ENCODE assay signal across 9 cellular contexts in the genomic region with DNA sequence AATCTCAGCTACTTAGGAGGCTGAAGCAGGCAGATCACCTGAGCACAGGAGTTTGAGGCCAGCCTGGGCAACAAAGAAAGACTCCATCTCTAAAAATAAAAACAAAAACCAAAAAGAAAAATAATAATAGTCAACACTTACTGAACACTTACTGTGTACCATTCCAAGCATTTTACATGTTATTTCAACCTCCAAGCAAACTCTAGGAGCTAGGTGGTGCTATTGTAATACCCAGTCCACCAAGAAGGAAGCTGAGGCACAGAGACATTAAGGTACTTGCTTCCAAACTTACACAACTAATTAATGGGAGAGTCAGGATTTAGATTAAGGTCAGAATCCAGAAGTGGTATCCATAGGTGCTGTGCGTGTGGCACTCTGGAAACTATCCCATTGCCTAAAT. TPM values are rescaled to one million over a fixed set of nuclear protein-coding genes. Genes with fewer than 3 reads are reported as not detected.
DNase-seq lines count a peak whose midpoint lies in the region; ATAC-seq and TF ChIP-seq lines count a peak whose summit lies in the region.
"Had no signal": no experiment of that assay in that cellular context is flagged by ENCODE, and none has a peak within 500 bp of the region (broad histone marks: within the 10 kb centered on the region; RNA-seq: fewer than 3 reads in every experiment).

No MANE protein-coding gene starts in this region.

- intact Hi-C loops in MCF 10A (cut with micrococcal nuclease): loop anchor here (1.0 to 10.0 kb wide), 4 partner anchors 55 to 242 kb away; partner anchors contain the start of gene MRPL52
- intact Hi-C loops in breast epithelium (cut with DNase I; ENCODE audit: low total_unique reads): no loop called here
- intact Hi-C loops in natural killer cell (cut with micrococcal nuclease): no loop called here

- no peak overlapping the region for H3K27ac ChIP-seq in breast epithelium

- H3K27me3 Mint-ChIP-seq in MCF 10A (ENCODE audit: insufficient read depth, unreplicated experiment) (no peaks in the 10 kb centered on the region), natural killer cell (ENCODE audit: low read depth in 2 of 2) (peaks cover 0 to 5% of the 10 kb centered on the region in 2 donors)
- peaks cover 0 to 6% of the 10 kb centered on the region in 2 donors for H3K27me3 Mint-ChIP-seq in stimulated activated naive B cell treated with anti-CD40 and anti-IgM and Interleukin-4, amounts not matched to agents 10 μg/mL and 1 μg/mL and 100 μg/mL, for 72 hours

- no TSS peak for BruUV-seq in MCF 10A (replicated peaks; lab: Mats Ljungman, UMichigan)

- POLR2A ChIA-PET in MCF 10A (lab: Yijun Ruan, JAX): interaction anchor here (0.7 to 2.3 kb wide), 4 partner anchors 9 to 172 kb away, joined by 3 to 11 read pairs (median 4); partner anchors contain the start of gene OXA1L

- H3K36me3 ChIP-seq in breast epithelium: no peaks in the 10 kb centered on the region

- CTCF ChIA-PET in MCF 10A (lab: Yijun Ruan, JAX): interaction anchor here (0.5 to 10.3 kb wide), 27 partner anchors 9 to 297 kb away, joined by 3 to 206 read pairs (median 4); partner anchors contain the start of genes ABHD4, OR6J1 and OXA1L

- no peaks in the 10 kb centered on the region for H3K9me3 ChIP-seq in breast epithelium

- peak; percentile 46 for TF ChIP-seq CTCF in MCF 10A (IDR thresholded peaks at IDR 0.05; ENCODE audit: unreplicated experiment)
- no peak for TF ChIP-seq CTCF in breast epithelium (IDR thresholded peaks at IDR 0.05)
- no peak for TF ChIP-seq CTCF in natural killer cell (IDR thresholded peaks at IDR 0.05)

- H3K4me3 ChIP-seq in breast epithelium: no peak overlapping the region

- H3K27ac Mint-ChIP-seq in MCF 10A (ENCODE audit: low read depth, unreplicated experiment) (no peak overlapping the region), natural killer cell (no peak overlapping the region)
- no peak overlapping the region for H3K27ac Mint-ChIP-seq in stimulated activated naive B cell treated with anti-CD40 and anti-IgM and Interleukin-4, amounts not matched to agents 10 μg/mL and 1 μg/mL and 100 μg/mL, for 72 hours

- H3K4me3 Mint-ChIP-seq in MCF 10A (ENCODE audit: unreplicated experiment): no peak overlapping the region
- H3K4me3 Mint-ChIP-seq in stimulated activated naive B cell treated with anti-CD40 and anti-IgM and Interleukin-4, amounts not matched to agents 10 μg/mL and 1 μg/mL and 100 μg/mL, for 72 hours: no peak overlapping the region
- H3K4me3 Mint-ChIP-seq in natural killer cell: no peak overlapping the region

- DNase-seq in MCF 10A (ENCODE audit: unreplicated experiment) (peak; percentile 50), breast epithelium (ENCODE audit: low spot score in 2 of 2) (no peak), OCI-M1 (lab: John Stamatoyannopoulos, UW) (peak; percentile 59), fibroblast of gingiva (ENCODE audit: low read depth) (peak; percentile 46), NCI-H187 treated with DMSO at 0.1 percent for 48 hours (lab: John Stamatoyannopoulos, UW) (no peak), natural killer cell (no peak)
- DNase-seq in stimulated activated naive B cell treated with anti-CD40 and anti-IgM and Interleukin-4, amounts not matched to agents 10 μg/mL and 1 μg/mL and 100 μg/mL, for 72 hours: no peak
- no peak for DNase-seq in stimulated activated CD4-positive, alpha-beta T cell treated with anti-CD3 and anti-CD28 coated beads, Interleukin-15, amount 100 ng/mL, for 24 hours
- DNase-seq: activated CD4-positive, alpha-beta T cell treated with anti-CD3 and anti-CD28 coated beads for 1 hour had no signal

- TF ChIP-seq POLR2A in breast epithelium (IDR thresholded peaks at IDR 0.05): no peak

- H3K4me1 Mint-ChIP-seq in MCF 10A (ENCODE audit: insufficient read depth, unreplicated experiment): no peaks in the 10 kb centered on the region
- no peaks in the 10 kb centered on the region for H3K4me1 Mint-ChIP-seq in stimulated activated naive B cell treated with anti-CD40 and anti-IgM and Interleukin-4, amounts not matched to agents 10 μg/mL and 1 μg/mL and 100 μg/mL, for 72 hours
- H3K4me1 Mint-ChIP-seq in natural killer cell: no peaks in the 10 kb centered on the region

- no peaks in the 10 kb centered on the region for H3K4me1 ChIP-seq in breast epithelium

- no peaks in the 10 kb centered on the region for H3K27me3 ChIP-seq in breast epithelium

- peak; percentile 48 to 57 for ATAC-seq in stimulated activated naive B cell treated with anti-CD40 and anti-IgM and Interleukin-4, amounts not matched to agents 10 μg/mL and 1 μg/mL and 100 μg/mL, for 72 hours (replicated peaks)
- ATAC-seq in natural killer cell: no peak

- H3K36me3 Mint-ChIP-seq in MCF 10A (ENCODE audit: insufficient read depth, unreplicated experiment) (no peaks in the 10 kb centered on the region), natural killer cell (no peaks in the 10 kb centered on the region)
- H3K36me3 Mint-ChIP-seq in stimulated activated naive B cell treated with anti-CD40 and anti-IgM and Interleukin-4, amounts not matched to agents 10 μg/mL and 1 μg/mL and 100 μg/mL, for 72 hours: no peaks in the 10 kb centered on the region

- no peaks in the 10 kb centered on the region for H3K9me3 Mint-ChIP-seq in MCF 10A (ENCODE audit: unreplicated experiment)
- no peaks in the 10 kb centered on the region for H3K9me3 Mint-ChIP-seq in stimulated activated naive B cell treated with anti-CD40 and anti-IgM and Interleukin-4, amounts not matched to agents 10 μg/mL and 1 μg/mL and 100 μg/mL, for 72 hours
- H3K9me3 Mint-ChIP-seq in natural killer cell: no peaks in the 10 kb centered on the region

RNA-seq across cellular contexts. Expression of gene OR6J1, which starts 13.7 kb away (rescaled TPM):
- total RNA-seq in MCF 10A (2022) (not detected in 2 replicates), breast epithelium (not detected), natural killer cell (not detected)

RNA-seq across cellular contexts. Expression of gene ABHD4, which starts 59.8 kb away (rescaled TPM):
- 10.3 and 16.7 TPM in 2 replicates for total RNA-seq in MCF 10A (2022)
- total RNA-seq in breast epithelium: 10 to 100 TPM; 22.1 to 41.6 (median 25.2) TPM
- 10 to 100 TPM; 29.7 to 39.3 (median 30.2) TPM for total RNA-seq in natural killer cell

Comparison
In these comparisons a context has a peak if more than half of its experiments do, and no peak if none do; other contexts are left out.
1. DNase-seq: peak in MCF 10A (single experiment), OCI-M1 (single experiment) and fibroblast of gingiva (single experiment); none in breast epithelium (0 of 2), stimulated activated naive B cell treated with anti-CD40 and anti-IgM and Interleukin-4, amounts not matched to agents 10 μg/mL and 1 μg/mL and 100 μg/mL, for 72 hours (single experiment), NCI-H187 treated with DMSO at 0.1 percent for 48 hours (single experiment), stimulated activated CD4-positive, alpha-beta T cell treated with anti-CD3 and anti-CD28 coated beads, Interleukin-15, amount 100 ng/mL, for 24 hours (single experiment) and natural killer cell (single experiment).
2. ATAC-seq: peak in stimulated activated naive B cell treated with anti-CD40 and anti-IgM and Interleukin-4, amounts not matched to agents 10 μg/mL and 1 μg/mL and 100 μg/mL, for 72 hours (2 of 2); none in natural killer cell (0 of 3).